ENCODE assay signal across 40 cellular contexts in the genomic region with DNA sequence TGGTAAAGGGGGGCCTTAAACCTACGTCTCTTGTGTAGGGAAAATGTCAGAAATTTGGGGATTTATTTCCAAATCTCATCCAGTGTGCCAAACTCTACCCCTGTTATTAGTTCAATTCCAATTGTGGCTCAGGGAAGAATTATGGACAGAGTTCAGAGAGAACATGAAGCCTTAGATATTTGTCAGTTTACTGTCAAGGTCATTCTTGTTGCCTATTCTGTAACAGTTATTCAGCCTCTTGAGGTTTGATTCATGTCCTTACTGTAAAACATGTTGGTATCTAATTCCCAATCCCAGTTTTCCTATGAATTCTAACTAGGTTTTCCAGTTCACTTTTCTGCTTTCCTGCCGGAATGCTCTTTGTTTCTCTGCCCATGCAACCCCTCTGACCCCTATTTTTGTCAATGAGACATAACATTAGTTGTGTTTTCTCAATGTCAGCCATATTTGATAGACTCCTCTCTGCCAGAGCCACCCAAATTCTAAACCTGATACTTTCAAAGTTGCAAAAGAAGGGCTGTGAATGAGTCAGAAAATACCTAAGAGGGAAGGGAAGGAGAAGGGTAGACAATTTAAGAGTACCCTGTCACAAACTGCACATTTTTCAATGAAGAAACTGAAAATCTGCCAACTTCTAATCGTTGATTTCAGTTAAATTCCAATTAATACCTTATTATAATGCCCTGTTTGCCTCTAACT.
"Had no signal": no experiment of that assay in that cellular context is flagged by ENCODE, and none has a peak within 500 bp of the region (broad histone marks: within the 10 kb centered on the region; RNA-seq: fewer than 3 reads in every experiment).

No MANE protein-coding gene starts in this region.

- H3K27me3 Mint-ChIP-seq: activated CD4-positive, alpha-beta T cell treated with anti-CD3 and anti-CD28 coated beads, Interleukin-2, amount 10 ng/mL, durations not matched to agents 7 days and 5 days; activated CD8-positive, alpha-beta memory T cell treated with anti-CD3 and anti-CD28 coated beads, Interleukin-2, amount 10 ng/mL, durations not matched to agents 7 days and 5 days; activated naive CD8-positive, alpha-beta T cell treated with anti-CD3 and anti-CD28 coated beads for 36 hours; IgD-negative memory B cell; T-cell had no signal

- H3K4me2 ChIP-seq: PC-9 had no signal

- H3K9me3 Mint-ChIP-seq: activated CD4-positive, alpha-beta T cell treated with anti-CD3 and anti-CD28 coated beads, Interleukin-2, amount 10 ng/mL, durations not matched to agents 7 days and 5 days; activated naive CD8-positive, alpha-beta T cell treated with anti-CD3 and anti-CD28 coated beads for 36 hours; IgD-negative memory B cell; T-cell had no signal

- H3K27ac Mint-ChIP-seq: activated CD4-positive, alpha-beta T cell treated with anti-CD3 and anti-CD28 coated beads, Interleukin-2, amount 10 ng/mL, durations not matched to agents 7 days and 5 days; activated CD8-positive, alpha-beta memory T cell treated with anti-CD3 and anti-CD28 coated beads, Interleukin-2, amount 10 ng/mL, durations not matched to agents 7 days and 5 days; activated naive CD8-positive, alpha-beta T cell treated with anti-CD3 and anti-CD28 coated beads for 36 hours; T-cell had no signal

- H3K27ac ChIP-seq: brain microvascular endothelial cell, PC-9, RWPE1, WERI-Rb-1 had no signal

- H3K9me3 ChIP-seq: MG63 had no signal

- H3K27me3 ChIP-seq: brain microvascular endothelial cell, MG63 had no signal

- DNase-seq: activated CD4-positive, alpha-beta T cell treated with anti-CD3 and anti-CD28 coated beads for 1 hour; activated CD4-positive, alpha-beta T cell treated with anti-CD3 and anti-CD28 coated beads, Interleukin-2, amount 10 ng/mL, durations not matched to agents 7 days and 5 days; activated CD4-positive, alpha-beta T cell treated with anti-CD3 and anti-CD28 coated beads, Interleukin-2, amount 50 U/mL, for 48 hours; activated CD4-positive, CD25-positive, alpha-beta regulatory T cell; activated CD8-positive, alpha-beta memory T cell treated with anti-CD3 and anti-CD28 coated beads for 24 hours; activated CD8-positive, alpha-beta memory T cell treated with anti-CD3 and anti-CD28 coated beads, Interleukin-2, amount 10 ng/mL, durations not matched to agents 7 days and 5 days; activated CD8-positive, alpha-beta memory T cell treated with anti-CD3 and anti-CD28 coated beads, Interleukin-2, amount 50 U/mL, for 48 hours; activated effector memory CD4-positive, alpha-beta T cell treated with anti-CD3 and anti-CD28 coated beads, Interleukin-2, amount 50 U/mL, for 16 hours; activated naive CD4-positive, alpha-beta T cell; activated naive CD4-positive, alpha-beta T cell treated with anti-CD3 and anti-CD28 coated beads, Interleukin-2, amount 50 U/mL, for 16 hours; activated naive CD8-positive, alpha-beta T cell treated with anti-CD3 and anti-CD28 coated beads for 36 hours; activated T-cell treated with anti-CD3 and anti-CD28 coated beads, Interleukin-2, amount 50 U/mL, for 48 hours; amniotic stem cell; aorta; brain microvascular endothelial cell; Kasumi-1; KBM-7; MG63; NCI-H1048; NCI-H1105 treated with DMSO at 0.1 percent for 48 hours; NCI-H1436; NCI-H1694; NCI-H2029 treated with DMSO at 0.1 percent for 48 hours; NCI-H2107; NCI-H2171; NCI-H510A; NCI-H526; NCI-H748 treated with DMSO at 0.1 percent for 48 hours; NK-92 treated with Interleukin-12 subunit alpha and Interleukin-12 subunit beta, amount 100 ng/mL, for 24 hours; PC-9; SIG-M5; T-cell; T-helper 2 cell; T-helper 9 cell; WERI-Rb-1 had no signal

- H3K4me3 ChIP-seq: MG63, PC-9 had no signal

- H3K4me3 Mint-ChIP-seq: activated CD4-positive, alpha-beta T cell treated with anti-CD3 and anti-CD28 coated beads, Interleukin-2, amount 10 ng/mL, durations not matched to agents 7 days and 5 days; activated CD8-positive, alpha-beta memory T cell treated with anti-CD3 and anti-CD28 coated beads, Interleukin-2, amount 10 ng/mL, durations not matched to agents 7 days and 5 days; activated naive CD8-positive, alpha-beta T cell treated with anti-CD3 and anti-CD28 coated beads for 36 hours; IgD-negative memory B cell; T-cell had no signal

- H3K36me3 ChIP-seq: brain microvascular endothelial cell, MG63, WERI-Rb-1 had no signal

- FAIRE-seq: RCC 7860 had no signal

- ATAC-seq: activated CD8-positive, alpha-beta memory T cell treated with anti-CD3 and anti-CD28 coated beads, Interleukin-2, amount 10 ng/mL, durations not matched to agents 7 days and 5 days; Right ventricle myocardium inferior; SK-N-SH treated with all-trans-retinoic acid at 6 μM for 48 hours; T-cell had no signal
